8 cellular contexts compared by ENCODE assay signal in the genomic region with DNA sequence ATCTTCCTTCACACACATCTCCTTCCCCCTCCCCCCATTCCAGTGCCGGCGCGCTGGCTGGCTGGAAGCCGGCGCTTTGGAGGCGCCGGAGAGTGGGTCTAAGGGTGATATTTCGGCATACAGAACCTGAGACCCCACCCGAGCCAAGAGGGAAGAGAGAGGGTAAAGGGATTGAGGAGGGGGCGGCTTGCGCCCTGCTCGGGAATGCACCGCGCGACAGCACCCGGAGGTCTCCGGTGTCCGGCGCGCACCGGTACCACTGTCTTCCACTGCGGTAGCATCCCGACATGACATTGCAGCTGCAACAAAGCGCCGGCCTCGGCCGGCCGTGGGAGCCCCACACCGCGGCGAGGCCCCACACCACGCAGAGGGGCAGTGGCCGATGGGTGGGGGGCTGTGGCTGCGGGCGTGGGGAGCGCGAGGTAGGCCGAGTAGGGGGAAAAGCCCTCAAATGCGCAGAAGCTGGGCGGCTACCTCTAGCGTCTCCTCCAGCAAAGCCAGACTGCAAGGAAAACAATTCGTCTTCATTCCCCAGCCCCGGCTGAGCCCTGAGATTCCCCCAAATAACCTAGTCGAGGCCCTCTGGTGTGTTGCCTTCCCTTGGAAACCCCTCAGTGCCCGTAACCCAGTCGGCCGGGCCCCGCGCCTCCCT.
A peak's percentile ranks its signal among the peaks of the same experiment; 100 is the strongest.
DNase-seq lines count a peak whose midpoint lies in the region; ATAC-seq and TF ChIP-seq lines count a peak whose summit lies in the region.

No MANE protein-coding gene starts in this region.

- H3K9me3 Mint-ChIP-seq in stimulated activated naive CD8-positive, alpha-beta T cell treated with anti-CD3 and anti-CD28 coated beads, Interleukin-15, Interleukin-2, amounts not matched to agents 100 ng/mL and 50 ng/mL, for 24 hours, result no peaks in the 10 kb centered on the region

- peak overlapping the region; percentile 95 for H3K9ac ChIP-seq in mucosa of stomach (ENCODE audit: low read length)

- peak overlapping the region; percentile 26 for H3K27ac Mint-ChIP-seq in stimulated activated naive CD8-positive, alpha-beta T cell treated with anti-CD3 and anti-CD28 coated beads, Interleukin-15, Interleukin-2, amounts not matched to agents 100 ng/mL and 50 ng/mL, for 24 hours

- peaks cover 14% of the 10 kb centered on the region for H3K4me1 Mint-ChIP-seq in stimulated activated naive CD8-positive, alpha-beta T cell treated with anti-CD3 and anti-CD28 coated beads, Interleukin-15, Interleukin-2, amounts not matched to agents 100 ng/mL and 50 ng/mL, for 24 hours (ENCODE audit: low read depth)

- H3K36me3 ChIP-seq in mucosa of stomach (ENCODE audit: control insufficient read depth, insufficient read depth, low read length), result no peaks in the 10 kb centered on the region

- no peak for ATAC-seq in stimulated activated naive CD8-positive, alpha-beta T cell treated with anti-CD3 and anti-CD28 coated beads, Interleukin-15, Interleukin-2, amounts not matched to agents 100 U/mL and 50 U/mL, for 24 hours
- ATAC-seq in HG03039 (IDR thresholded peaks at IDR 0.05; ENCODE audit: unreplicated experiment) (peak; percentile 3), SK-N-SH treated with all-trans-retinoic acid at 6 μM for 48 hours (peak; percentile 68)

- no peak for DNase-seq in stimulated activated naive CD8-positive, alpha-beta T cell treated with anti-CD3 and anti-CD28 coated beads, Interleukin-15, Interleukin-2, amounts not matched to agents 100 U/mL and 50 U/mL, for 24 hours
- DNase-seq in epithelial cell of prostate (ENCODE audit: low read depth, low spot score) (no peak), kidney glomerular epithelial cell (lab: John Stamatoyannopoulos, UW) (no peak)
- DNase-seq in effector CD8-positive, alpha-beta T cell (lab: John Stamatoyannopoulos, UW), result no peak

- peak overlapping the region; percentile 65 for H3K27ac ChIP-seq in epithelial cell of prostate

- H3K36me3 Mint-ChIP-seq in stimulated activated naive CD8-positive, alpha-beta T cell treated with anti-CD3 and anti-CD28 coated beads, Interleukin-15, Interleukin-2, amounts not matched to agents 100 ng/mL and 50 ng/mL, for 24 hours (ENCODE audit: low read depth), result no peaks in the 10 kb centered on the region

- H3K9me3 ChIP-seq in mucosa of stomach (ENCODE audit: control insufficient read depth, low read length), result no peaks in the 10 kb centered on the region

- H3K27me3 Mint-ChIP-seq in stimulated activated naive CD8-positive, alpha-beta T cell treated with anti-CD3 and anti-CD28 coated beads, Interleukin-15, Interleukin-2, amounts not matched to agents 100 ng/mL and 50 ng/mL, for 24 hours, result peaks cover 43% of the 10 kb centered on the region

- H3K4me1 ChIP-seq in mucosa of stomach (ENCODE audit: control insufficient read depth, insufficient read depth, low read length), result peaks cover 30% of the 10 kb centered on the region

- H3K4me3 ChIP-seq in mucosa of stomach (ENCODE audit: low read length), result peak overlapping the region; percentile 72

- H3K27me3 ChIP-seq in mucosa of stomach (ENCODE audit: control insufficient read depth, insufficient read depth, low read length), result no peaks in the 10 kb centered on the region

- peak overlapping the region; percentile 76 for H3K4me3 Mint-ChIP-seq in stimulated activated naive CD8-positive, alpha-beta T cell treated with anti-CD3 and anti-CD28 coated beads, Interleukin-15, Interleukin-2, amounts not matched to agents 100 ng/mL and 50 ng/mL, for 24 hours

TF ChIP-seq in SK-N-SH treated with all-trans-retinoic acid at 6 μM for 48 hours, 23 proteins besides CTCF, POLR2A, EP300 and RAD21:
- no peak for TF ChIP-seq OSR1 (CRISPR knock-in tag; IDR thresholded peaks at IDR 0.05)
- no peak for TF ChIP-seq ISL1 (CRISPR knock-in tag; IDR thresholded peaks at IDR 0.05)
- no peak for TF ChIP-seq ZNF70 (CRISPR knock-in tag; IDR thresholded peaks at IDR 0.05)
- TF ChIP-seq, protein P1, sequence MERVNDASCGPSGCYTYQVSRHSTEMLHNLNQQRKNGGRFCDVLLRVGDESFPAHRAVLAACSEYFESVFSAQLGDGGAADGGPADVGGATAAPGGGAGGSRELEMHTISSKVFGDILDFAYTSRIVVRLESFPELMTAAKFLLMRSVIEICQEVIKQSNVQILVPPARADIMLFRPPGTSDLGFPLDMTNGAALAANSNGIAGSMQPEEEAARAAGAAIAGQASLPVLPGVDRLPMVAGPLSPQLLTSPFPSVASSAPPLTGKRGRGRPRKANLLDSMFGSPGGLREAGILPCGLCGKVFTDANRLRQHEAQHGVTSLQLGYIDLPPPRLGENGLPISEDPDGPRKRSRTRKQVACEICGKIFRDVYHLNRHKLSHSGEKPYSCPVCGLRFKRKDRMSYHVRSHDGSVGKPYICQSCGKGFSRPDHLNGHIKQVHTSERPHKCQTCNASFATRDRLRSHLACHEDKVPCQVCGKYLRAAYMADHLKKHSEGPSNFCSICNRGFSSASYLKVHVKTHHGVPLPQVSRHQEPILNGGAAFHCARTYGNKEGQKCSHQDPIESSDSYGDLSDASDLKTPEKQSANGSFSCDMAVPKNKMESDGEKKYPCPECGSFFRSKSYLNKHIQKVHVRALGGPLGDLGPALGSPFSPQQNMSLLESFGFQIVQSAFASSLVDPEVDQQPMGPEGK (CRISPR knock-in tag; IDR thresholded peaks at IDR 0.05; ENCODE audit: borderline replicate concordance), result no peak
- no peak for TF ChIP-seq ESRRG (CRISPR knock-in tag; IDR thresholded peaks at IDR 0.05)
